In genomic region chr1:227322376-227322775, GRCh38 we compare ENCODE assay signal across 21 cellular contexts. TPM values are rescaled to one million over a fixed set of nuclear protein-coding genes. Genes with fewer than 3 reads are reported as not detected.
DNase-seq lines count a peak whose midpoint lies in the region; ATAC-seq, FAIRE-seq and TF ChIP-seq lines count a peak whose summit lies in the region.
"Had no signal": no experiment of that assay in that cellular context is flagged by ENCODE, and none has a peak within 500 bp of the region (broad histone marks: within the 10 kb centered on the region; RNA-seq: fewer than 3 reads in every experiment).

No MANE protein-coding gene starts in this region.

- TF ChIP-seq EP300 in K562 (IDR thresholded peaks at IDR 0.05; ENCODE audit: low read length) = no peak

- no peaks in the 10 kb centered on the region for H3K27me3 ChIP-seq in H7 (ENCODE audit: control insufficient read depth, insufficient read depth, low read length)
- H3K27me3 ChIP-seq in K562 (ENCODE audit: control insufficient read depth in 2 of 2, insufficient read depth in 2 of 2, low read length in 2 of 2) = no peaks in the 10 kb centered on the region
- H3K27me3 ChIP-seq in small intestine (ENCODE audit: control insufficient read depth in 2 of 2, insufficient read depth in 2 of 2, low read length in 2 of 2) = no peaks in the 10 kb centered on the region
- no peaks in the 10 kb centered on the region for H3K27me3 ChIP-seq in breast epithelium
- no peaks in the 10 kb centered on the region for H3K27me3 ChIP-seq in upper lobe of right lung

- H3K36me3 ChIP-seq in H7 (replicated peaks; ENCODE audit: control insufficient read depth, insufficient read depth, low read length) (no peaks in the 10 kb centered on the region), K562 (ENCODE audit: control insufficient read depth, insufficient read depth, low read length) (no peaks in the 10 kb centered on the region), small intestine (ENCODE audit: control insufficient read depth in 2 of 2, insufficient read depth in 2 of 2, low read length in 2 of 2) (no peaks in the 10 kb centered on the region), breast epithelium (no peaks in the 10 kb centered on the region), upper lobe of right lung (no peaks in the 10 kb centered on the region)

- DNase-seq in H7 (peak; percentile 29), K562 (ENCODE audit: extremely low read depth in 1 of 4, low spot score in 3 of 4) (no peak), left colon (peak in 1 of 2 donors; percentile 18), small intestine (peak; percentile 64), breast epithelium (ENCODE audit: low spot score in 2 of 2) (no peak), erythroblast (lab: John Stamatoyannopoulos, UW) (no peak), upper lobe of right lung (no peak)
- no peak for DNase-seq in stimulated activated CD4-positive, alpha-beta T cell treated with anti-CD3 and anti-CD28 coated beads, Interleukin-4, amount 100 ng/mL, for 24 hours
- DNase-seq: CD8-positive, alpha-beta memory T cell; DMS53; EL; HCEC 1CT; NCI-H1105 treated with DMSO at 0.1 percent for 48 hours; NCI-H2081 treated with DMSO at 0.1 percent for 48 hours; NCI-H446 treated with DMSO at 0.1 percent for 48 hours; NCI-H526 treated with DMSO at 0.1 percent for 48 hours; SHP77 treated with DMSO at 0.1 percent for 48 hours had no signal

- POLR2A ChIA-PET in K562 (lab: Yijun Ruan, JAX) = interaction anchor here (0.6 to 1.4 kb wide), 6 partner anchors 13 to 885 kb away, joined by 3 to 5 read pairs (median 4); no protein-coding TSS in a partner anchor

- 0 out of 2 replicates have a peak overlapping the region, but pooled peaks have one; percentile 53 for H2AFZ ChIP-seq in K562 (ENCODE audit: low read depth, low read length)

- no peak overlapping the region for H3K4me2 ChIP-seq in K562 (ENCODE audit: insufficient read depth, low read length)

- FAIRE-seq in K562 (lab: Jason Lieb, UNC) (no peak), small intestine (lab: Jason Lieb, UNC) (no peak)
- FAIRE-seq: A204.1 had no signal

- TF ChIP-seq CTCF in K562 (IDR thresholded peaks at IDR 0.05 in 2 of 3, conservative IDR thresholded peaks at IDR 0.05 in 1 of 3; ENCODE audit: insufficient read depth in 2 of 3, low read depth in 1 of 3, low read length in 3 of 3) = no peak
- TF ChIP-seq CTCF in breast epithelium (IDR thresholded peaks at IDR 0.05) = no peak
- no peak for TF ChIP-seq CTCF in upper lobe of right lung (IDR thresholded peaks at IDR 0.05)

- H3K9me1 ChIP-seq in K562 (ENCODE audit: control insufficient read depth, insufficient read depth, low read length) = no peaks in the 10 kb centered on the region

- no peak for TF ChIP-seq RAD21 in K562 (CRISPR knock-in tag; conservative IDR thresholded peaks at IDR 0.05 in 1 of 2, IDR thresholded peaks at IDR 0.05 in 1 of 2)

- in situ Hi-C loops in K562 (cut with MboI) = no loop called here

- no TSS peak for BruUV-seq in K562 (replicated peaks; lab: Mats Ljungman, UMichigan)

- no peak overlapping the region for H3K4me3 ChIP-seq in H7 (ENCODE audit: insufficient read depth, low read depth, low read length)
- H3K4me3 ChIP-seq in K562 = no peak overlapping the region
- no peak overlapping the region for H3K4me3 ChIP-seq in small intestine (ENCODE audit: low read depth in 1 of 2, low read length in 2 of 2)
- H3K4me3 ChIP-seq in breast epithelium = no peak overlapping the region
- no peak overlapping the region for H3K4me3 ChIP-seq in upper lobe of right lung
- H3K4me3 ChIP-seq: SK-N-MC had no signal

- ATAC-seq in K562 = no peak
- peak; percentile 15 for ATAC-seq in left colon
- ATAC-seq in upper lobe of right lung = no peak

- H3K27ac ChIP-seq in K562 (ENCODE audit: extremely low read depth, low read depth, low read length) (no peak overlapping the region), small intestine (ENCODE audit: low read depth in 1 of 2, low read length in 1 of 2) (peak overlapping the region; percentile 56 to 79), breast epithelium (no peak overlapping the region), upper lobe of right lung (no peak overlapping the region)
- H3K27ac ChIP-seq: C4-2B, RWPE1, SK-N-MC had no signal

- intact Hi-C loops in K562 (cut with micrococcal nuclease) (no loop called here), left colon (cut with DNase I, micrococcal nuclease) (loop anchor here in 1 of 2 donors (10.0 kb wide), 1 partner anchor 112 kb away; no protein-coding TSS in a partner anchor), breast epithelium (cut with DNase I; ENCODE audit: low total_unique reads) (no loop called here), upper lobe of right lung (cut with DNase I) (no loop called here)

- WGBS in K562 (ENCODE audit: insufficient coverage, low coverage, missing lambda C conversion rate) = 58% methylated on average over 4 of the region's 4 CpGs
- 31 to 72% (median 35%) methylated on average over 4 of the region's 4 CpGs for WGBS in small intestine, 3 donors

- peaks cover 9 to 15% of the 10 kb centered on the region in 2 experiments; a peak in 4 of 5 replicates for H3K4me1 ChIP-seq in K562 (replicated peaks in 1 of 2; ENCODE audit: control insufficient read depth in 2 of 2, insufficient read depth in 2 of 2, low read length in 2 of 2)
- peaks cover 0 to 6% of the 10 kb centered on the region in 2 donors for H3K4me1 ChIP-seq in small intestine (ENCODE audit: control insufficient read depth in 2 of 2, insufficient read depth in 1 of 2, low read depth in 1 of 2, low read length in 1 of 2)
- no peaks in the 10 kb centered on the region for H3K4me1 ChIP-seq in breast epithelium
- H3K4me1 ChIP-seq in upper lobe of right lung = no peaks in the 10 kb centered on the region

- peak overlapping the region in 1 of 2 experiments; percentile 21; a peak in 1 of 4 replicates for H3K9ac ChIP-seq in K562 (ENCODE audit: insufficient read depth in 1 of 2, low read depth in 2 of 2, low read length in 2 of 2)

- H3K79me2 ChIP-seq in K562 (ENCODE audit: control insufficient read depth, insufficient read depth, low read length) = peaks cover 12% of the 10 kb centered on the region

- CTCF ChIA-PET in K562 (lab: Yijun Ruan, JAX; ENCODE audit: low intra/inter-chr PET ratio) = no interaction called here

- H3K9me3 ChIP-seq in K562 (replicated peaks; ENCODE audit: control insufficient read depth, insufficient read depth, low read depth, low read length) = no peaks in the 10 kb centered on the region; the same call in 1 of the 2 replicates
- H3K9me3 ChIP-seq in small intestine (ENCODE audit: control insufficient read depth, low read depth) = no peaks in the 10 kb centered on the region
- no peaks in the 10 kb centered on the region for H3K9me3 ChIP-seq in breast epithelium
- no peaks in the 10 kb centered on the region for H3K9me3 ChIP-seq in upper lobe of right lung

- TF ChIP-seq POLR2A in K562 (conservative IDR thresholded peaks at IDR 0.05) (no peak), breast epithelium (IDR thresholded peaks at IDR 0.05) (no peak), erythroblast (IDR thresholded peaks at IDR 0.05; ENCODE audit: low read length) (no peak)

- no peaks in the 10 kb centered on the region for H4K20me1 ChIP-seq in K562 (replicated peaks; ENCODE audit: control insufficient read depth, insufficient read depth, low read length)

TF ChIP-seq in K562, 482 proteins besides CTCF, POLR2A, EP300 and RAD21:
- no peak for TF ChIP-seq ZNF76 (CRISPR knock-in tag; IDR thresholded peaks at IDR 0.05; ENCODE audit: borderline replicate concordance)

RNA-seq across cellular contexts. Expression of gene CDC42BPA, which starts 4.1 kb away (rescaled TPM):
- 26.1 and 32.4 TPM in 2 replicates for total RNA-seq in H7 (2014; rRNA removed; shearing (Covaris generic))
- 57.9 and 301 TPM in 2 replicates for total RNA-seq in K562 (2011; cell fraction: chromatin; rRNA removed; ENCODE audit: low replicate concordance)
- 30.5 and 47.2 TPM in 2 replicates for total RNA-seq in K562 (2011; cell fraction: nucleolus; rRNA removed)
- 88.9 and 189 TPM in 2 replicates for total RNA-seq in K562 (2011; cell fraction: nucleoplasm; rRNA removed)
- total RNA-seq in K562 (2014; rRNA removed) = 41.1 and 57.4 TPM in 2 replicates
- 69.8 and 76.9 TPM in 2 replicates for total RNA-seq in K562 (2014; rRNA removed; fragmentation: Illumina TruSeq; extraction: Trizol)
- 73.9 and 77.5 TPM in 2 replicates for total RNA-seq in K562 (2015; rRNA removed; fragmentation: Illumina TruSeq; extraction: Trizol)
- total RNA-seq in K562 (2021) = 49.8 and 54.9 TPM in 2 replicates
- 27.7 and 44.1 TPM in 2 replicates for polyA plus RNA-seq in K562 (2011; rRNA removed)
- polyA plus RNA-seq in K562 (2011; cell fraction: cytosol; rRNA removed) = 16.9 and 17.7 TPM in 2 replicates
- polyA plus RNA-seq in K562 (2011; cell fraction: nucleus; rRNA removed) = 29.4 and 39.0 TPM in 2 replicates
- polyA plus RNA-seq in K562 (2012) = 25.7 and 29.0 TPM in 2 replicates
- polyA plus RNA-seq in K562 (2014; fragmentation: Illumina TruSeq; extraction: Trizol) = 31.6 and 34.5 TPM in 2 replicates
- 10 to 100 TPM in 1 of 2 experiments, 1 to 10 TPM in 1; 8.0 to 52.1 TPM for polyA plus RNA-seq in K562 (2014; fragmentation: Nextera tagmentation; extraction: Ambion mirVana)
- polyA plus RNA-seq in K562 (2014; rRNA removed) = 27.0 and 27.4 TPM in 2 replicates
- 164 and 196 TPM in 2 replicates for polyA minus RNA-seq in K562 (2011; rRNA and poly(A)+ RNA removed)
- 34.5 and 62.7 TPM in 2 replicates for polyA minus RNA-seq in K562 (2011; cell fraction: cytosol; rRNA and poly(A)+ RNA removed)
- 138 and 164 TPM in 2 replicates for polyA minus RNA-seq in K562 (2011; cell fraction: nucleus; rRNA and poly(A)+ RNA removed)
- 10 to 100 TPM; 46.2 to 49.9 TPM for total RNA-seq in left colon
- 10 to 100 TPM; 10.8 to 15.2 (median 12.5) TPM for polyA plus RNA-seq in small intestine
- 10 to 100 TPM; 39.8 to 54.7 (median 46.7) TPM for total RNA-seq in breast epithelium
- 41.8 TPM for total RNA-seq in upper lobe of right lung

Comparison
In these comparisons a context has a peak if more than half of its experiments do, and no peak if none do; other contexts are left out.
1. DNase-seq: peak in H7 (single experiment) and small intestine (single experiment); none in K562 (0 of 4), stimulated activated CD4-positive, alpha-beta T cell treated with anti-CD3 and anti-CD28 coated beads, Interleukin-4, amount 100 ng/mL, for 24 hours (single experiment), breast epithelium (0 of 2), erythroblast (0 of 2) and upper lobe of right lung (single experiment).
2. H3K27ac ChIP-seq: peak in small intestine (2 of 2); none in K562 (single experiment), breast epithelium (0 of 2) and upper lobe of right lung (single experiment).